Comparison of ENCODE assay signal across 1 cellular context in the genomic region with DNA sequence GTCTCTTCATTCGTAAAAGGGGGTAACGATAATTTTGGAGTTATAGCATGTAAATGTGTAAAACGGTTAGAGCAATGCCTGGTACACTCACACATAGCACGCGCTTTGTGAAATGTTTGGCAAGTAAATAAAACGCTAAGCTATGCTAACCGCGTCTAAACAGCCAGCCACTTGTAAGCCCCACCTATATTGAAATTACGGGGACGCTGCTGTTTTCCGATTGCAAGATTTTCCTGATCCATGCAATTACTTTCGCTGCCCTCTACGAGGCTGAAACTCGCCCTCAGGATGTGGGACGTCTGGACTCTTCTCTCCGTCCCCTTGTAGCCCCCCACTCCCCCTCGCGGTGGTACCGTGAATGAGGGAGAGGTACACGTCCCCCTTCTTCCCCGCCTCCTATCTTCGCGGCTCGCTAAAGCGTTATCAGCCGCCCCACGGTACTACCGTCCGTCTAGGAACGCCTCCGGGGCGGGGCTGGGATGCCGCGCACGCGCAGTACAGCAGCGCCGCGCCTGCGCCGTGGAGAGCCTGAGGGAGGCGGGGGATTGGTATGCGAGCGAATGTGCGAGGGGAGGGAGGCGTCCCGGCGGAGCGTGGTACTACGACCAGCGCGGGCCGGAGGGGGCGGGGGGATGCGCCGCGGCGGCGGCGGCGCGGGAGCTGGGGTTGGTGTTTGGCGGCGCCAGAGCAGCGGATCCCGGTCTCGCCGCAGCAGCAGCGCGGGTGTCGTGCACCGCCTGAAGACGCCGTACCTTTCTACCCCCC.
TF ChIP-seq lines count a peak whose summit lies in the region.

Gene STIM2, plus strand, starts transcription at position 685 of the 765 bp plus-strand sequence.

TF ChIP-seq in HepG2, 621 proteins besides CTCF, POLR2A, EP300 and RAD21 (continued from another document and continues in another):
- TF ChIP-seq KLF16 (CRISPR knock-in tag; IDR thresholded peaks at IDR 0.05) (peak in 1 of 2 experiments; percentile 59; a peak in 1 of 4 replicates), ZFP41 (CRISPR knock-in tag; IDR thresholded peaks at IDR 0.05; ENCODE audit: borderline replicate concordance) (no peak; the same call in 1 of the 2 replicates), KAT8 (CRISPR knock-in tag; IDR thresholded peaks at IDR 0.05) (peak; percentile 72), ZC3H13 (CRISPR knock-in tag; IDR thresholded peaks at IDR 0.05) (peak; percentile 56), GPN1 (CRISPR knock-in tag; IDR thresholded peaks at IDR 0.05; ENCODE audit: borderline replicate concordance) (no peak), MAX (IDR thresholded peaks at IDR 0.05) (peak; percentile 73), CEBPZ (IDR thresholded peaks at IDR 0.05; ENCODE audit: low read length) (no peak), ZNF883 (CRISPR knock-in tag; IDR thresholded peaks at IDR 0.05; ENCODE audit: not compliant biosample characterization) (peak; percentile 57), CBX2 (IDR thresholded peaks at IDR 0.05; ENCODE audit: low read depth, low read length) (no peak), CBX2 (CRISPR knock-in tag; IDR thresholded peaks at IDR 0.05; ENCODE audit: low read depth) (no peak), PITX1 (CRISPR knock-in tag; IDR thresholded peaks at IDR 0.05) (peak; percentile 56; the same call in 1 of the 2 replicates), ZNF143 (CRISPR knock-in tag; IDR thresholded peaks at IDR 0.05) (no peak), KLF11 (CRISPR knock-in tag; IDR thresholded peaks at IDR 0.05) (no peak), SRF (IDR thresholded peaks at IDR 0.05; ENCODE audit: low read depth, low read length) (no peak), NAIF1 (CRISPR knock-in tag; IDR thresholded peaks at IDR 0.05; ENCODE audit: borderline replicate concordance) (peak; percentile 76; the same call in 1 of the 2 replicates), ZNF547 (CRISPR knock-in tag; IDR thresholded peaks at IDR 0.05) (no peak), ZNF251 (CRISPR knock-in tag; IDR thresholded peaks at IDR 0.05) (peak; percentile 79; the same call in 1 of the 2 replicates), TAF1 (CRISPR knock-in tag; IDR thresholded peaks at IDR 0.05) (peak; percentile 70), KDM5A (IDR thresholded peaks at IDR 0.05; ENCODE audit: borderline replicate concordance, low read length) (no peak), FLYWCH1 (CRISPR knock-in tag; IDR thresholded peaks at IDR 0.05) (no peak), ZBTB37 (CRISPR knock-in tag; IDR thresholded peaks at IDR 0.05) (no peak), ZNF597 (CRISPR knock-in tag; IDR thresholded peaks at IDR 0.05) (no peak), ZBTB7A (CRISPR knock-in tag; IDR thresholded peaks at IDR 0.05) (no peak; the same call in 1 of the 2 replicates), SETDB1 (CRISPR knock-in tag; IDR thresholded peaks at IDR 0.05; ENCODE audit: borderline replicate concordance) (no peak), GTF3A (CRISPR knock-in tag; conservative IDR thresholded peaks at IDR 0.05) (no peak), NBN (conservative IDR thresholded peaks at IDR 0.05) (no peak), ZNF777 (CRISPR knock-in tag; IDR thresholded peaks at IDR 0.05) (no peak), ZNF567 (CRISPR knock-in tag; IDR thresholded peaks at IDR 0.05; ENCODE audit: borderline replicate concordance) (0 out of 2 replicates have a peak, but pooled peaks have one; percentile 56), SMAD9 (CRISPR knock-in tag; IDR thresholded peaks at IDR 0.05) (0 out of 2 replicates have a peak, but pooled peaks have one; percentile 58), ZC3H4 (CRISPR knock-in tag; IDR thresholded peaks at IDR 0.05; ENCODE audit: borderline replicate concordance) (no peak), CENPT (CRISPR knock-in tag; IDR thresholded peaks at IDR 0.05; ENCODE audit: low read depth) (no peak), ZBTB26 (CRISPR knock-in tag; IDR thresholded peaks at IDR 0.05; ENCODE audit: borderline replicate concordance) (no peak; the same call in 1 of the 2 replicates), KDM4B (CRISPR knock-in tag; IDR thresholded peaks at IDR 0.05) (no peak), MAZ (IDR thresholded peaks at IDR 0.05; ENCODE audit: borderline replicate concordance, low read depth, low read length) (peak; percentile 88; the same call in 1 of the 2 replicates), MAZ (CRISPR knock-in tag; IDR thresholded peaks at IDR 0.05; ENCODE audit: low read depth) (peak; percentile 84; the same call in 1 of the 2 replicates), ESRRA (CRISPR knock-in tag; IDR thresholded peaks at IDR 0.05; ENCODE audit: low read depth) (no peak), MBD4 (IDR thresholded peaks at IDR 0.05; ENCODE audit: borderline replicate concordance, low read length) (no peak), ZNF788 (CRISPR knock-in tag; IDR thresholded peaks at IDR 0.05; ENCODE audit: borderline replicate concordance) (peak; percentile 86; the same call in 1 of the 2 replicates), SIN3A (IDR thresholded peaks at IDR 0.05; ENCODE audit: borderline replicate concordance, low read depth, low read length) (0 out of 2 replicates have a peak, but pooled peaks have one; percentile 3), MEF2D (CRISPR knock-in tag; IDR thresholded peaks at IDR 0.05) (no peak), ZNF24 (IDR thresholded peaks at IDR 0.05) (no peak), MATR3 (CRISPR knock-in tag; IDR thresholded peaks at IDR 0.05) (no peak)
- TF ChIP-seq, protein P1, sequence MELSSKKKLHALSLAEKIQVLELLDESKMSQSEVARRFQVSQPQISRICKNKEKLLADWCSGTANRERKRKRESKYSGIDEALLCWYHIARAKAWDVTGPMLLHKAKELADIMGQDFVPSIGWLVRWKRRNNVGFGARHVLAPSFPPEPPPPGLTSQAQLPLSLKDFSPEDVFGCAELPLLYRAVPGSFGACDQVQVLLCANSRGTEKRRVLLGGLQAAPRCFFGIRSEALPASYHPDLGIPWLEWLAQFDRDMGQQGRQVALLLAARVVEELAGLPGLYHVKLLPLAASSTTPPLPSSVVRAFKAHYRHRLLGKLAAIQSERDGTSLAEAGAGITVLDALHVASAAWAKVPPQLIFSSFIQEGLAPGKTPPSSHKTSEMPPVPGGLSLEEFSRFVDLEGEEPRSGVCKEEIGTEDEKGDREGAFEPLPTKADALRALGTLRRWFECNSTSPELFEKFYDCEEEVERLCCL (CRISPR knock-in tag; IDR thresholded peaks at IDR 0.05; ENCODE audit: borderline replicate concordance), result no peak
- TF ChIP-seq, protein P2, sequence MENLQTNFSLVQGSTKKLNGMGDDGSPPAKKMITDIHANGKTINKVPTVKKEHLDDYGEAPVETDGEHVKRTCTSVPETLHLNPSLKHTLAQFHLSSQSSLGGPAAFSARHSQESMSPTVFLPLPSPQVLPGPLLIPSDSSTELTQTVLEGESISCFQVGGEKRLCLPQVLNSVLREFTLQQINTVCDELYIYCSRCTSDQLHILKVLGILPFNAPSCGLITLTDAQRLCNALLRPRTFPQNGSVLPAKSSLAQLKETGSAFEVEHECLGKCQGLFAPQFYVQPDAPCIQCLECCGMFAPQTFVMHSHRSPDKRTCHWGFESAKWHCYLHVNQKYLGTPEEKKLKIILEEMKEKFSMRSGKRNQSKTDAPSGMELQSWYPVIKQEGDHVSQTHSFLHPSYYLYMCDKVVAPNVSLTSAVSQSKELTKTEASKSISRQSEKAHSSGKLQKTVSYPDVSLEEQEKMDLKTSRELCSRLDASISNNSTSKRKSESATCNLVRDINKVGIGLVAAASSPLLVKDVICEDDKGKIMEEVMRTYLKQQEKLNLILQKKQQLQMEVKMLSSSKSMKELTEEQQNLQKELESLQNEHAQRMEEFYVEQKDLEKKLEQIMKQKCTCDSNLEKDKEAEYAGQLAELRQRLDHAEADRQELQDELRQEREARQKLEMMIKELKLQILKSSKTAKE (CRISPR knock-in tag; IDR thresholded peaks at IDR 0.05; ENCODE audit: borderline replicate concordance), result peak; percentile 17; the same call in 1 of the 2 replicates
- TF ChIP-seq, protein P3, sequence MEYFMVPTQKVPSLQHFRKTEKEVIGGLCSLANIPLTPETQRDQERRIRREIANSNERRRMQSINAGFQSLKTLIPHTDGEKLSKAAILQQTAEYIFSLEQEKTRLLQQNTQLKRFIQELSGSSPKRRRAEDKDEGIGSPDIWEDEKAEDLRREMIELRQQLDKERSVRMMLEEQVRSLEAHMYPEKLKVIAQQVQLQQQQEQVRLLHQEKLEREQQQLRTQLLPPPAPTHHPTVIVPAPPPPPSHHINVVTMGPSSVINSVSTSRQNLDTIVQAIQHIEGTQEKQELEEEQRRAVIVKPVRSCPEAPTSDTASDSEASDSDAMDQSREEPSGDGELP (IDR thresholded peaks at IDR 0.05; ENCODE audit: borderline replicate concordance, low read depth), result no peak; the same call in 1 of the 2 replicates
- TF ChIP-seq, protein P4, sequence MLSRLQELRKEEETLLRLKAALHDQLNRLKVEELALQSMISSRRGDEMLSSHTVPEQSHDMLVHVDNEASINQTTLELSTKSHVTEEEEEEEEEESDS (CRISPR knock-in tag; IDR thresholded peaks at IDR 0.05; ENCODE audit: borderline replicate concordance), result no peak
- TF ChIP-seq, protein P5, sequence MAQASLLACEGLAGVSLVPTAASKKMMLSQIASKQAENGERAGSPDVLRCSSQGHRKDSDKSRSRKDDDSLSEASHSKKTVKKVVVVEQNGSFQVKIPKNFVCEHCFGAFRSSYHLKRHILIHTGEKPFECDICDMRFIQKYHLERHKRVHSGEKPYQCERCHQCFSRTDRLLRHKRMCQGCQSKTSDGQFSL (CRISPR knock-in tag; IDR thresholded peaks at IDR 0.05), result 0 out of 2 replicates have a peak, but pooled peaks have one; percentile 23
- TF ChIP-seq, protein P6, sequence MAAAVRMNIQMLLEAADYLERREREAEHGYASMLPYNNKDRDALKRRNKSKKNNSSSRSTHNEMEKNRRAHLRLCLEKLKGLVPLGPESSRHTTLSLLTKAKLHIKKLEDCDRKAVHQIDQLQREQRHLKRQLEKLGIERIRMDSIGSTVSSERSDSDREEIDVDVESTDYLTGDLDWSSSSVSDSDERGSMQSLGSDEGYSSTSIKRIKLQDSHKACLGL (CRISPR knock-in tag; IDR thresholded peaks at IDR 0.05), result no peak
- TF ChIP-seq, protein P7, sequence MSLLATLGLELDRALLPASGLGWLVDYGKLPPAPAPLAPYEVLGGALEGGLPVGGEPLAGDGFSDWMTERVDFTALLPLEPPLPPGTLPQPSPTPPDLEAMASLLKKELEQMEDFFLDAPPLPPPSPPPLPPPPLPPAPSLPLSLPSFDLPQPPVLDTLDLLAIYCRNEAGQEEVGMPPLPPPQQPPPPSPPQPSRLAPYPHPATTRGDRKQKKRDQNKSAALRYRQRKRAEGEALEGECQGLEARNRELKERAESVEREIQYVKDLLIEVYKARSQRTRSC (CRISPR knock-in tag; IDR thresholded peaks at IDR 0.05; ENCODE audit: low read depth), result 0 out of 2 replicates have a peak, but pooled peaks have one; percentile 76
